ENCODE assay signal across 28 cellular contexts in the genomic region with DNA sequence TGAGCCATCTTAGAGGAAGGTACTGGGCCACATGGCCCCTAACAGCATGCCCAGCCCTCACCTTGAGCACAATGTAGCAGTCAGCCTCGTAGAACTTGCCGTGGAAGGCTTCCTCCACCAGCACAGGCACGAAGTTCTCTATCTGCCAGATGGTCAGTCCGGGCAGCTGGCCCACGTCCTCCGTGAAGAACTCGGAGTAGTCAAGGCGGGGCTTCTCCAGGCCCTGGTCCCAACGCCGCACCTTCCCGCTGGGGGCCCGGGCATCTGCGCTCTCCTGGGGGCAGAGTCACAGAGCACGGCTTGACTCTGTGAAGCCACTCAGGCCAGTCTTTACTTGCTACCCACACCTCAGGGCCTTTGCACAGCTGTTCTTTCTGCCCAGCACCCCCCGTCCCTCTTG.
"Had no signal": no experiment of that assay in that cellular context is flagged by ENCODE, and none has a peak within 500 bp of the region (broad histone marks: within the 10 kb centered on the region; RNA-seq: fewer than 3 reads in every experiment).

No MANE protein-coding gene starts in this region.

- DNase-seq: colonic mucosa; dermis blood vessel endothelial cell; effector memory CD4-positive, alpha-beta T cell; erythroblast; esophagus squamous epithelium; foreskin melanocyte; glutamatergic neuron; heart right ventricle; hippocampal formation; left cardiac atrium; left lung; mesendoderm; midbrain; naive thymus-derived CD4-positive, alpha-beta T cell; nucleus accumbens; stimulated activated CD4-positive, alpha-beta T cell treated with anti-CD3 and anti-CD28 coated beads, Interleukin-12 subunit alpha, Interleukin-12 subunit beta, amount 100 ng/mL, for 4 hours; stimulated activated CD4-positive, alpha-beta T cell treated with anti-CD3 and anti-CD28 coated beads, Interleukin-1b, Interleukin-23, amount 100 ng/mL, for 48 hours; stimulated activated CD4-positive, alpha-beta T cell treated with anti-CD3 and anti-CD28 coated beads, Interleukin-4, amount 100 ng/mL, for 1 hour; stimulated activated CD8-positive, alpha-beta memory T cell treated with anti-CD3 and anti-CD28 coated beads, Interleukin-4, amount 100 ng/mL, for 48 hours; stimulated activated naive CD4-positive, alpha-beta T cell treated with Interleukin-2 at 50 U/mL for 16 hours; stomach; tibial artery; upper lobe of left lung had no signal

- H3K36me3 ChIP-seq: neural progenitor cell had no signal

- H3K9me3 ChIP-seq: colonic mucosa, esophagus squamous epithelium, heart right ventricle, left lung, prostate gland, right atrium auricular region, stomach, tibial artery, upper lobe of left lung had no signal

- H3K4me3 ChIP-seq: colonic mucosa, esophagus squamous epithelium, heart right ventricle, left lung, neural progenitor cell, prostate gland, right atrium auricular region, smooth muscle cell, stomach, tibial artery, upper lobe of left lung had no signal

- H2AFZ ChIP-seq: neural progenitor cell had no signal

- ATAC-seq: heart right ventricle; left cardiac atrium; left lung; naive thymus-derived CD4-positive, alpha-beta T cell; sciatic nerve had no signal

- H3K27ac ChIP-seq: colonic mucosa, heart right ventricle, left lung, neural progenitor cell, prostate gland, right atrium auricular region, stomach, tibial artery, upper lobe of left lung had no signal

- H3K9ac ChIP-seq: neural progenitor cell had no signal

- H3K4me2 ChIP-seq: neural progenitor cell, smooth muscle cell had no signal

- H3K4me1 ChIP-seq: colonic mucosa, prostate gland had no signal

- H3K27me3 ChIP-seq: colonic mucosa, esophagus squamous epithelium, heart right ventricle, left lung, neural progenitor cell, right atrium auricular region, stomach, tibial artery, upper lobe of left lung had no signal
